Comparison of ENCODE assay signal across 23 cellular contexts in genomic region chr12:38547586-38547985, GRCh38.
"Had no signal": no experiment of that assay in that cellular context is flagged by ENCODE, and none has a peak within 500 bp of the region (broad histone marks: within the 10 kb centered on the region; RNA-seq: fewer than 3 reads in every experiment).

No MANE protein-coding gene starts in this region.

- ATAC-seq: activated CD8-positive, alpha-beta T cell treated with anti-CD3 and anti-CD28 coated beads for 36 hours; activated naive CD4-positive, alpha-beta T cell treated with anti-CD3 and anti-CD28 coated beads, Interleukin-2, amount 50 U/mL, for 72 hours; activated naive CD8-positive, alpha-beta T cell treated with anti-CD3 and anti-CD28 coated beads, Interleukin-2, amount 50 U/mL, for 24 hours had no signal

- DNase-seq: activated CD4-positive, alpha-beta T cell treated with anti-CD3 and anti-CD28 coated beads, Interleukin-2, amount 10 ng/mL, durations not matched to agents 24 days and 14 days; activated CD4-positive, alpha-beta T cell treated with anti-CD3 and anti-CD28 coated beads, Interleukin-2, amount 50 U/mL, for 4 hours; activated CD8-positive, alpha-beta T cell treated with anti-CD3 and anti-CD28 coated beads for 36 hours; activated gamma-delta T cell; activated naive CD4-positive, alpha-beta T cell treated with anti-CD3 and anti-CD28 coated beads for 36 hours; activated naive CD8-positive, alpha-beta T cell treated with anti-CD3 and anti-CD28 coated beads, Interleukin-2, amount 50 U/mL, for 24 hours; activated T-cell treated with anti-CD3 and anti-CD28 coated beads, Interleukin-2, amount 50 U/mL, for 24 hours; aorta; brain microvascular endothelial cell; NCI-H1105; NCI-H1417 treated with DMSO at 0.1 percent for 48 hours; NCI-H1694; NCI-H1930; NCI-H2081 treated with DMSO at 0.1 percent for 48 hours; NCI-H345; NCI-H524 treated with DMSO at 0.1 percent for 48 hours; SHP77; SJCRH30; T1000; WERI-Rb-1 had no signal

- H3K4me3 Mint-ChIP-seq: activated CD4-positive, alpha-beta T cell treated with anti-CD3 and anti-CD28 coated beads, Interleukin-2, amount 10 ng/mL, durations not matched to agents 24 days and 14 days; activated CD8-positive, alpha-beta T cell treated with anti-CD3 and anti-CD28 coated beads for 36 hours; activated naive CD4-positive, alpha-beta T cell treated with anti-CD3 and anti-CD28 coated beads for 36 hours; activated naive CD8-positive, alpha-beta T cell treated with anti-CD3 and anti-CD28 coated beads, Interleukin-2, amount 50 U/mL, for 24 hours; activated T-cell treated with anti-CD3 and anti-CD28 coated beads, Interleukin-2, amount 50 U/mL, for 24 hours had no signal

- H3K27me3 ChIP-seq: brain microvascular endothelial cell had no signal

- H3K27me3 Mint-ChIP-seq: activated CD4-positive, alpha-beta T cell treated with anti-CD3 and anti-CD28 coated beads, Interleukin-2, amount 10 ng/mL, durations not matched to agents 24 days and 14 days; activated CD8-positive, alpha-beta T cell treated with anti-CD3 and anti-CD28 coated beads for 36 hours; activated naive CD8-positive, alpha-beta T cell treated with anti-CD3 and anti-CD28 coated beads, Interleukin-2, amount 50 U/mL, for 24 hours; activated T-cell treated with anti-CD3 and anti-CD28 coated beads, Interleukin-2, amount 50 U/mL, for 24 hours had no signal

- H3K4me1 Mint-ChIP-seq: activated CD4-positive, alpha-beta T cell treated with anti-CD3 and anti-CD28 coated beads, Interleukin-2, amount 10 ng/mL, durations not matched to agents 24 days and 14 days; activated naive CD8-positive, alpha-beta T cell treated with anti-CD3 and anti-CD28 coated beads, Interleukin-2, amount 50 U/mL, for 24 hours had no signal

- H3K27ac Mint-ChIP-seq: activated CD4-positive, alpha-beta T cell treated with anti-CD3 and anti-CD28 coated beads, Interleukin-2, amount 10 ng/mL, durations not matched to agents 24 days and 14 days; activated CD8-positive, alpha-beta T cell treated with anti-CD3 and anti-CD28 coated beads for 36 hours; activated naive CD4-positive, alpha-beta T cell treated with anti-CD3 and anti-CD28 coated beads for 36 hours; activated naive CD4-positive, alpha-beta T cell treated with anti-CD3 and anti-CD28 coated beads, Interleukin-2, amount 50 U/mL, for 72 hours; activated naive CD8-positive, alpha-beta T cell treated with anti-CD3 and anti-CD28 coated beads, Interleukin-2, amount 50 U/mL, for 24 hours; activated T-cell treated with anti-CD3 and anti-CD28 coated beads, Interleukin-2, amount 50 U/mL, for 24 hours; activated T-helper 2 cell treated with anti-CD3 and anti-CD28 coated beads, Interferon-gamma antibody, Interleukin-2, Interleukin-4, amounts not matched to agents 10 μg/mL and 5 μg/mL and 100 μg/mL, durations not matched to agents 14 hours and 24 hours and 36 hours had no signal

- H3K36me3 Mint-ChIP-seq: activated naive CD4-positive, alpha-beta T cell treated with anti-CD3 and anti-CD28 coated beads, Interleukin-2, amount 50 U/mL, for 72 hours had no signal

- H3K4me1 ChIP-seq: SJCRH30 had no signal

- H3K9me3 ChIP-seq: SJCRH30 had no signal

- H3K27ac ChIP-seq: brain microvascular endothelial cell, SJCRH30, SK-N-MC, WERI-Rb-1 had no signal

- H3K36me3 ChIP-seq: brain microvascular endothelial cell, SJCRH30, WERI-Rb-1 had no signal

- H3K4me3 ChIP-seq: SJCRH30, SK-N-MC had no signal
